In the genomic region with DNA sequence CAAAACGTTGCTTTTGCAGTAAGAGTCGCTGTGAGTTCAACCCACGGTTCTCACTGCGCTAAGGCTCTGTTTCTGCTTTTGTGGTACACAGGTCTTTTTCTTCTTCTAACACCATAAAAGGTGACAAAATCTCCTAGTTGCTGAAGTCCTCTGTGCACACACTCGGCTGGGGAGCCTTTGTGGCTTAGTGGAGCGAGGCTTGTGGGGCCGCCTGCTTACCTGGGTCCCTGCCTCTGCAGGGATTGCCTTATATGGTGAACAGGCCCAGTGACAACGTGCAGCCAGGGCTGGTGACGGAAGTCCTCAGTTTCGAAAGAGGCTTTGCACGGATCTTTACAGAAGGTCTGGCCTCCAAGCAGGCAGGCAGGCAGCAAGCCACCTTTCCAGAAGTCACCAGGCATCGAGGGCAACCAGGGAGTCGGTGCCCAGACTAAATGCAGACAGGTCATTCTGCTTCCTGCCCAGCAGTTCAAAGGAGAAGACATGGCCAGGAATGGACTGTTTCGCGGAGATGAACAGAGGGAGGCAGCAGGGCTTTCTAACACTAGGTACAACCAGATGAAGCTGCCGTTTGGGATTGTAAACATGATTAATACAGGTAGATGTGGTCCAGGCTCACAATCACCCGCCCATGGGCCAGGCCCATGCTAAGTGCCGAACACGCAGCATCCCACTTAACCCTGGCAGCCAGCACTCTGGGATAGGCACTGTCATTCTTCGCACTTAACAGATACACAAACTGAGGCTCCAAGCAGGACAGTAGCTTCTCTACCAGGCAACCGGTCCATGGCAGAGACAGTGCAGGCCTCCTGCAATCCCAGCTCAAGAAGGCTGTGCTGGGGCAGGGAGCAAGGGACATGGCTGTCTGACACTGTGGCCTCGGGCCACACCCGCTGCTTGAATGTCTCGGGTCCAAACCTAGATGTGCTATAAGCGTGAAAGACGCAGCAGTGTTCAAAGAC, we compare ENCODE assay signal across 8 cellular contexts. TPM values are rescaled to one million over a fixed set of nuclear protein-coding genes. Genes with fewer than 3 reads are reported as not detected.
DNase-seq lines count a peak whose midpoint lies in the region; ATAC-seq, FAIRE-seq and TF ChIP-seq lines count a peak whose summit lies in the region.

No MANE protein-coding gene starts in this region.

- SMC1A ChIA-PET in GM12878 (lab: Charles Lee; ENCODE audit: uncharacterized antibody, unreplicated experiment) = interaction anchor here (0.7 to 13.2 kb wide), 19 partner anchors 9 to 239 kb away, joined by 3 to 183 read pairs (median 8); a partner anchor contains a TSS

- peak overlapping the region; percentile 85 for H3K4me2 ChIP-seq in GM12878 (ENCODE audit: control insufficient read depth, insufficient read depth)

- peak; percentile 97 for FAIRE-seq in GM12878 (lab: Jason Lieb, UNC)

- DNase-seq in Right ventricle myocardium inferior (ENCODE audit: missing footprints) (peak; percentile 79), left ventricle myocardium superior (no peak), GM12878 (ENCODE audit: low read depth, low spot score) (peak; percentile 96), H7 (no peak), HT-29 (ENCODE audit: low spot score) (no peak)
- DNase-seq in T-helper 2 cell treated with Interferon-gamma antibody and Interleukin-4, amounts not matched to agents 5 μg/mL and 100 μg/mL, for 36 hours (ENCODE audit: low spot score) = peak; percentile 80
- peak; percentile 34 to 74 (median 52) for DNase-seq in stimulated activated CD4-positive, alpha-beta T cell treated with anti-CD3 and anti-CD28 coated beads, Interleukin-1b, Interleukin-23, amount 100 ng/mL, for 24 hours (ENCODE audit: low read depth in 4 of 4, low spot score in 1 of 4)

- peaks cover 74% of the 10 kb centered on the region for H3K4me1 Mint-ChIP-seq in T-helper 2 cell treated with Interferon-gamma antibody and Interleukin-4, amounts not matched to agents 5 μg/mL and 100 μg/mL, for 36 hours (ENCODE audit: low read depth)

- no peak for TF ChIP-seq CTCF in GM12878 (IDR thresholded peaks at IDR 0.05 in 2 of 3, conservative IDR thresholded peaks at IDR 0.05 in 1 of 3; ENCODE audit: control insufficient read depth in 2 of 3, extremely low read depth in 1 of 3, insufficient read depth in 1 of 3, low read depth in 3 of 3, low read length in 3 of 3)

- in situ Hi-C loops in GM12878 (cut with MboI) = loop anchor here (5.0 to 25.0 kb wide), 3 partner anchors 107 to 447 kb away; no protein-coding TSS in a partner anchor

- H3K27ac ChIP-seq in GM12878 (ENCODE audit: control insufficient read depth, insufficient read depth) = peak overlapping the region; percentile 99

- RAD21 ChIA-PET in GM12878 (lab: Charles Lee; ENCODE audit: unreplicated experiment) = interaction anchor here (1.0 to 6.6 kb wide), 9 partner anchors 9 to 239 kb away, joined by 3 to 194 read pairs (median 7); a partner anchor contains a TSS

- H3K79me2 ChIP-seq in GM12878 (ENCODE audit: control insufficient read depth, insufficient read depth, low read length) = peaks cover 2% of the 10 kb centered on the region; the same call in 1 of the 2 replicates

- no peaks in the 10 kb centered on the region for H3K9me3 ChIP-seq in GM12878 (replicated peaks; ENCODE audit: control insufficient read depth, insufficient read depth, low read length)

- TSS peak; percentile 98 for BruUV-seq in GM12878 (replicated peaks; lab: Mats Ljungman, UMichigan)

- H3K27me3 ChIP-seq in GM12878 (replicated peaks in 1 of 2; ENCODE audit: control insufficient read depth in 2 of 2, insufficient read depth in 2 of 2, low read length in 1 of 2) (no peaks in the 10 kb centered on the region), H7 (ENCODE audit: control insufficient read depth, insufficient read depth, low read length) (no peaks in the 10 kb centered on the region)

- peaks cover 52% of the 10 kb centered on the region for H3K4me1 ChIP-seq in GM12878 (ENCODE audit: control insufficient read depth, insufficient read depth, low read length)

- H3K9me3 Mint-ChIP-seq in T-helper 2 cell treated with Interferon-gamma antibody and Interleukin-4, amounts not matched to agents 5 μg/mL and 100 μg/mL, for 36 hours = no peaks in the 10 kb centered on the region

- peak; percentile 33; the same call in 1 of the 2 replicates for TF ChIP-seq RAD21 in GM12878 (IDR thresholded peaks at IDR 0.05; ENCODE audit: insufficient read depth, low read depth, low read length)

- H4K20me1 ChIP-seq in GM12878 (ENCODE audit: control insufficient read depth, insufficient read depth) = no peaks in the 10 kb centered on the region

- WGBS in GM12878 (ENCODE audit: insufficient coverage, insufficient replicate concordance, low lambda C conversion rate, missing lambda C conversion rate) = 33% methylated on average over 26 of the region's 26 CpGs

- CTCF ChIA-PET in GM12878 (lab: Yijun Ruan, JAX) = interaction anchor here (0.7 to 11.6 kb wide), 16 partner anchors 9 to 224 kb away, joined by 3 to 299 read pairs (median 5); a partner anchor contains a TSS

- peak overlapping the region; percentile 98 for H3K27ac Mint-ChIP-seq in T-helper 2 cell treated with Interferon-gamma antibody and Interleukin-4, amounts not matched to agents 5 μg/mL and 100 μg/mL, for 36 hours

- peak; percentile 96 to 97; a peak in 3 of 4 replicates for TF ChIP-seq EP300 in GM12878 (IDR thresholded peaks at IDR 0.05; ENCODE audit: borderline replicate concordance in 1 of 2, control insufficient read depth in 1 of 2, low read depth in 2 of 2, low read length in 2 of 2)

- no peaks in the 10 kb centered on the region for H3K36me3 ChIP-seq in GM12878 (ENCODE audit: control insufficient read depth in 2 of 2, insufficient read depth in 2 of 2, low read length in 1 of 2)
- H3K36me3 ChIP-seq in H7 (replicated peaks; ENCODE audit: control insufficient read depth, insufficient read depth, low read length) = no peaks in the 10 kb centered on the region

- peak overlapping the region; percentile 60 for H2AFZ ChIP-seq in GM12878 (ENCODE audit: control insufficient read depth, low read depth, low read length)

- H3K4me3 Mint-ChIP-seq in T-helper 2 cell treated with Interferon-gamma antibody and Interleukin-4, amounts not matched to agents 5 μg/mL and 100 μg/mL, for 36 hours = peak overlapping the region; percentile 84

- H3K4me3 ChIP-seq in GM12878 (no peak overlapping the region), H7 (ENCODE audit: insufficient read depth, low read depth, low read length) (no peak overlapping the region)

- POLR2A ChIA-PET in GM12878 (lab: Charles Lee) = interaction anchor here (0.5 to 5.8 kb wide), 10 partner anchors 9 to 215 kb away, joined by 3 to 60 read pairs (median 4); no protein-coding TSS in a partner anchor

- H3K9ac ChIP-seq in GM12878 (ENCODE audit: control insufficient read depth, insufficient read depth, low read length) = peak overlapping the region; percentile 92

- H3K36me3 Mint-ChIP-seq in T-helper 2 cell treated with Interferon-gamma antibody and Interleukin-4, amounts not matched to agents 5 μg/mL and 100 μg/mL, for 36 hours (ENCODE audit: low read depth) = peaks cover 34% of the 10 kb centered on the region

- intact Hi-C loops in Right ventricle myocardium inferior (cut with DNase I) = no loop called here
- intact Hi-C loops in left ventricle myocardium superior (cut with micrococcal nuclease) = loop anchor here (5.0 to 10.0 kb wide), 2 partner anchors 107 to 210 kb away; no protein-coding TSS in a partner anchor
- intact Hi-C loops in GM12878 (cut with micrococcal nuclease; ENCODE audit: unreplicated experiment) = loop anchor here (1.0 to 2.0 kb wide), 3 partner anchors 48 to 102 kb away; no protein-coding TSS in a partner anchor

- ATAC-seq in Right ventricle myocardium inferior (peak; percentile 34), left ventricle myocardium superior (no peak), HG03432 (IDR thresholded peaks at IDR 0.05; ENCODE audit: unreplicated experiment) (peak; percentile 88), GM12878 (peak; percentile 93)

- H3K27me3 Mint-ChIP-seq in T-helper 2 cell treated with Interferon-gamma antibody and Interleukin-4, amounts not matched to agents 5 μg/mL and 100 μg/mL, for 36 hours (ENCODE audit: low read depth) = no peaks in the 10 kb centered on the region

- peak; percentile 92 for TF ChIP-seq POLR2A in GM12878 (IDR thresholded peaks at IDR 0.05; ENCODE audit: low read depth, low read length)

TF ChIP-seq in GM12878, 131 proteins besides CTCF, POLR2A, EP300 and RAD21 (continues in another document):
- TF ChIP-seq MEF2A (IDR thresholded peaks at IDR 0.05; ENCODE audit: insufficient read depth, low read depth, low read length) = peak; percentile 43; the same call in 1 of the 2 replicates
- TF ChIP-seq ESRRA (IDR thresholded peaks at IDR 0.05; ENCODE audit: low read length) = no peak
- TF ChIP-seq HDGF (IDR thresholded peaks at IDR 0.05) = peak; percentile 94
- TF ChIP-seq BACH1 (IDR thresholded peaks at IDR 0.05; ENCODE audit: borderline replicate concordance) = no peak; the same call in 1 of the 2 replicates
- peak; percentile 30; the same call in 2 of the 3 replicates for TF ChIP-seq POU2F2 (IDR thresholded peaks at IDR 0.05; ENCODE audit: borderline replicate concordance, low read depth, low read length)

RNA-seq across cellular contexts. Expression of a gene that starts 10.7 kb away (rescaled TPM):
- 7.4 TPM for total RNA-seq in Right ventricle myocardium inferior
- total RNA-seq in left ventricle myocardium superior = 4.4 TPM
- total RNA-seq in GM12878 (2013; cell fraction: nucleolus; rRNA removed) = 39.4 and 41.4 TPM in 2 replicates
- 6.2 and 6.8 TPM in 2 replicates for total RNA-seq in GM12878 (2014; rRNA removed)
- 5.5 TPM in 2 replicates for total RNA-seq in GM12878 (2014; rRNA removed; fragmentation: Illumina TruSeq; extraction: Trizol)
- 8.5 and 9.2 TPM in 2 replicates for total RNA-seq in GM12878 (2021)
- polyA plus RNA-seq in GM12878 (2011; ENCODE audit: low read depth) = 4.0 TPM
- polyA plus RNA-seq in GM12878 (2011; rRNA removed) = 10.7 and 10.9 TPM in 2 replicates
- polyA plus RNA-seq in GM12878 (2011; cell fraction: cytosol; rRNA removed) = 8.5 and 11.3 TPM in 2 replicates
- 10.4 and 11.0 TPM in 2 replicates for polyA plus RNA-seq in GM12878 (2011; cell fraction: nucleus; rRNA removed)
- 3.1 and 3.9 TPM in 2 replicates for polyA plus RNA-seq in GM12878 (2012)
- 4.4 and 6.7 TPM in 2 replicates for polyA plus RNA-seq in GM12878 (2014; fragmentation: Illumina TruSeq; extraction: Trizol)
- polyA plus RNA-seq in GM12878 (2014; fragmentation: Nextera tagmentation; extraction: Ambion mirVana) = 1 to 10 TPM; 1.4 to 1.5 TPM
- 5.6 and 5.9 TPM in 2 replicates for polyA plus RNA-seq in GM12878 (2014; rRNA removed)
- 10 to 100 TPM; 11.0 to 11.9 TPM for polyA plus RNA-seq in GM12878 (2016; fragmentation: Nextera tagmentation; extraction: Ambion mirVana)
- polyA minus RNA-seq in GM12878 (2011; rRNA and poly(A)+ RNA removed) = 8.3 and 9.7 TPM in 2 replicates
- polyA minus RNA-seq in GM12878 (2011; cell fraction: cytosol; rRNA and poly(A)+ RNA removed) = 2.7 and 5.7 TPM in 2 replicates
- 5.4 and 9.5 TPM in 2 replicates for polyA minus RNA-seq in GM12878 (2011; cell fraction: nucleus; rRNA and poly(A)+ RNA removed)
- total RNA-seq in H7 (2014; rRNA removed; shearing (Covaris generic)) = 9.2 and 11.6 TPM in 2 replicates
- total RNA-seq in HT-29 (2014; rRNA removed; shearing (Covaris generic)) = 7.4 and 11.3 TPM in 2 replicates

Comparison
In these comparisons a context has a peak if more than half of its experiments do, and no peak if none do; other contexts are left out.
1. DNase-seq: peak in Right ventricle myocardium inferior (single experiment), T-helper 2 cell treated with Interferon-gamma antibody and Interleukin-4, amounts not matched to agents 5 μg/mL and 100 μg/mL, for 36 hours (single experiment), GM12878 (single experiment) and stimulated activated CD4-positive, alpha-beta T cell treated with anti-CD3 and anti-CD28 coated beads, Interleukin-1b, Interleukin-23, amount 100 ng/mL, for 24 hours (4 of 4); none in left ventricle myocardium superior (single experiment), H7 (single experiment) and HT-29 (single experiment).